8 cellular contexts compared by ENCODE assay signal in the genomic region with DNA sequence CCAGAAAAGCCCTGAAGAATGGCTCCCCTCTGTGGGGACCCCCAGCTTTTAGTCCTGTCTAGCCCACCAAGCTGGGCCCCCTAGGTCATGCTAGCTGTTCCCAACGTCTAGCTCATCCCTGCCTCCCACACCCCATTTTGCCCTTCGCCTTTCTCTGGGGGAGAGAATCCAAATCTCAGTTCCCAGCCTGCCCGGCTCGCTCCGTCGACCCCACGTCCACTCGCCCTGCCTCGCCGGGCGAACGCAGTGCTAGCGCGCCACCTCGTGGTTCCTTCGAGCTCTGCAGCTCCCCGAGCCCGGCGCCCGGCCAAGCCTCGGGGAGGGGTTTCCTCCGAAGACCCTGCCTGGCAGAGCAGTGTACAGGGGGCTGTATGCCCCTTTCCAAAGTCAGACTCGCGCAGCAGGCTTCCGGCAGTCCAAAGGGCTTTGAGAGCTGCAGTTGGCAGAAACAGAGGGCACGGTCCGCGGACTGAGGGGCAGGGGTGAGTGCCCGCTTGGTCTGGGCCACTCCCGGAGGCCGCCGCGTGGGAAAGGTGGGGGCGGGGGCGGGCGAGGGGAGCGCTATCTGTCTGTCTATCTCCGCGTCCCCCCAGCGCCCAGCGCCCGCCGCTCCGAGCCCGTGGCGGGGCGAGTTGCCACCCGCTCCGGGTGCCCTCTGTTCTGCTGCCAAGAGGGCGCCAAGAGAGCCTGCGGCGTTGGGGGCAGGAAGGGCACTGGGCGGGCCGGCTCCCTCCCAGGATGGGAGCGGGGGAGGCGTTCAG. TPM values are rescaled to one million over a fixed set of nuclear protein-coding genes. Genes with fewer than 3 reads are reported as not detected.
A peak's percentile ranks its signal among the peaks of the same experiment; 100 is the strongest.
DNase-seq lines count a peak whose midpoint lies in the region; ATAC-seq and TF ChIP-seq lines count a peak whose summit lies in the region.

No MANE protein-coding gene starts in this region.

- ATAC-seq in Panc1 (peak; percentile 28), Right ventricle myocardium inferior (peak; percentile 54), psoas muscle (peak; percentile 48 to 78 (median 70)), HG02852 (IDR thresholded peaks at IDR 0.05; ENCODE audit: unreplicated experiment) (no peak)

- H3K9me3 Mint-ChIP-seq in activated T-helper 2 cell treated with anti-CD3 and anti-CD28 coated beads, Interferon-gamma antibody, Interleukin-2, Interleukin-4, amounts not matched to agents 10 μg/mL and 5 μg/mL and 100 μg/mL, durations not matched to agents 14 hours and 24 hours and 36 hours = no peaks in the 10 kb centered on the region

- no TSS peak for BruUV-seq in Panc1 (replicated peaks; lab: Mats Ljungman, UMichigan)

- CTCF ChIA-PET in BJ (lab: Yijun Ruan, JAX) (interaction anchor here (0.5 to 11.7 kb wide), 55 partner anchors 9 to 439 kb away, joined by 3 to 464 read pairs (median 7); partner anchors contain the start of genes SLC35B1 and TAC4), Panc1 (lab: Charles Lee) (interaction anchor here (0.5 to 3.7 kb wide), 16 partner anchors 8 to 319 kb away, joined by 3 to 55 read pairs (median 6); no protein-coding TSS in a partner anchor)

- WGBS in psoas muscle, 3 donors = 0 to 1% (median 0%) methylated on average over 54 to 56 of the region's 56 CpGs

- no peak overlapping the region for H3K4me3 Mint-ChIP-seq in activated T-helper 2 cell treated with anti-CD3 and anti-CD28 coated beads, Interferon-gamma antibody, Interleukin-2, Interleukin-4, amounts not matched to agents 10 μg/mL and 5 μg/mL and 100 μg/mL, durations not matched to agents 14 hours and 24 hours and 36 hours (ENCODE audit: low read depth)

- H3K4me3 ChIP-seq in BJ (ENCODE audit: low read depth, low read length) = peak overlapping the region; percentile 30
- H3K4me3 ChIP-seq in HFF-Myc (replicated peaks; ENCODE audit: low read depth, low read length) = peak overlapping the region; percentile 23; the same call in 1 of the 2 replicates
- H3K4me3 ChIP-seq in Panc1 (ENCODE audit: low read depth in 2 of 2, low read length in 2 of 2) = peak overlapping the region; percentile 45 to 59
- H3K4me3 ChIP-seq in psoas muscle = peak overlapping the region; percentile 67

- H3K27ac ChIP-seq in Panc1 (ENCODE audit: low read length) (no peak overlapping the region), psoas muscle (no peak overlapping the region)

- peaks cover 67% of the 10 kb centered on the region for H3K27me3 Mint-ChIP-seq in activated T-helper 2 cell treated with anti-CD3 and anti-CD28 coated beads, Interferon-gamma antibody, Interleukin-2, Interleukin-4, amounts not matched to agents 10 μg/mL and 5 μg/mL and 100 μg/mL, durations not matched to agents 14 hours and 24 hours and 36 hours (ENCODE audit: low read depth)

- H3K36me3 ChIP-seq in BJ (ENCODE audit: control insufficient read depth, insufficient read depth, low read length) = no peaks in the 10 kb centered on the region
- H3K36me3 ChIP-seq in Panc1 (ENCODE audit: control insufficient read depth, insufficient read depth, low read length) = no peaks in the 10 kb centered on the region
- no peaks in the 10 kb centered on the region for H3K36me3 ChIP-seq in psoas muscle (ENCODE audit: insufficient read depth in 1 of 2, low read depth in 1 of 2)

- in situ Hi-C loops in Panc1 (cut with HindIII; ENCODE audit: low pct_unique_long_range_greater_than_20kb, low sequenced_read_pairs) (loop anchor here (5.0 kb wide), 1 partner anchor 89 kb away; no protein-coding TSS in a partner anchor), G401 (cut with HindIII; ENCODE audit: low sequenced_read_pairs) (loop anchor here (5.0 kb wide), 1 partner anchor 94 kb away; no protein-coding TSS in a partner anchor)

- H3K4me1 Mint-ChIP-seq in activated T-helper 2 cell treated with anti-CD3 and anti-CD28 coated beads, Interferon-gamma antibody, Interleukin-2, Interleukin-4, amounts not matched to agents 10 μg/mL and 5 μg/mL and 100 μg/mL, durations not matched to agents 14 hours and 24 hours and 36 hours (ENCODE audit: low read depth) = peaks cover 20% of the 10 kb centered on the region

- no peaks in the 10 kb centered on the region for H3K36me3 Mint-ChIP-seq in activated T-helper 2 cell treated with anti-CD3 and anti-CD28 coated beads, Interferon-gamma antibody, Interleukin-2, Interleukin-4, amounts not matched to agents 10 μg/mL and 5 μg/mL and 100 μg/mL, durations not matched to agents 14 hours and 24 hours and 36 hours (ENCODE audit: low read depth)

- peak; percentile 96 for TF ChIP-seq CTCF in BJ (IDR thresholded peaks at IDR 0.05; ENCODE audit: insufficient read depth, low read depth, low read length)
- TF ChIP-seq CTCF in HFF-Myc (IDR thresholded peaks at IDR 0.05; ENCODE audit: low read depth, low read length, missing control alignments) = peak; percentile 94
- peak; percentile 98 for TF ChIP-seq CTCF in Panc1 (IDR thresholded peaks at IDR 0.05)
- TF ChIP-seq CTCF in psoas muscle (IDR thresholded peaks at IDR 0.05) = peak; percentile 97

- DNase-seq in BJ (ENCODE audit: low read depth) (no peak), HFF-Myc (ENCODE audit: extremely low read depth, low read depth) (no peak), Panc1 (ENCODE audit: low read depth, low spot score) (peak; percentile 22), Right ventricle myocardium inferior (ENCODE audit: missing footprints) (no peak), psoas muscle (peak; percentile 51 to 78), G401 (ENCODE audit: low spot score) (no peak)
- peak; percentile 50 for DNase-seq in activated T-helper 2 cell treated with anti-CD3 and anti-CD28 coated beads, Interferon-gamma antibody, Interleukin-2, Interleukin-4, amounts not matched to agents 10 μg/mL and 5 μg/mL and 100 μg/mL, durations not matched to agents 14 hours and 24 hours and 36 hours (ENCODE audit: low spot score)

- peaks cover 25% of the 10 kb centered on the region for H3K4me1 ChIP-seq in Panc1 (ENCODE audit: control insufficient read depth, insufficient read depth, low read length)
- peaks cover 19% of the 10 kb centered on the region for H3K4me1 ChIP-seq in psoas muscle

- no peak overlapping the region for H3K27ac Mint-ChIP-seq in activated T-helper 2 cell treated with anti-CD3 and anti-CD28 coated beads, Interferon-gamma antibody, Interleukin-2, Interleukin-4, amounts not matched to agents 10 μg/mL and 5 μg/mL and 100 μg/mL, durations not matched to agents 14 hours and 24 hours and 36 hours

- H3K9me3 ChIP-seq in Panc1 (ENCODE audit: control insufficient read depth, insufficient read depth, low read depth, low read length) = no peaks in the 10 kb centered on the region
- H3K9me3 ChIP-seq in psoas muscle = no peaks in the 10 kb centered on the region

- peaks cover 41% of the 10 kb centered on the region for H3K27me3 ChIP-seq in BJ (ENCODE audit: control insufficient read depth, insufficient read depth, low read length)
- no peaks in the 10 kb centered on the region for H3K27me3 ChIP-seq in Panc1 (ENCODE audit: control insufficient read depth, insufficient read depth, low read length)
- peaks cover 0 to 91% (median 28%) of the 10 kb centered on the region in 3 donors for H3K27me3 ChIP-seq in psoas muscle (ENCODE audit: insufficient read depth in 3 of 3, low read length in 2 of 3)

- intact Hi-C loops in Panc1 (cut with micrococcal nuclease; ENCODE audit: unreplicated experiment) (loop anchor here (1.0 to 10.0 kb wide), 4 partner anchors 44 to 424 kb away; partner anchors contain the start of gene SLC35B1), Right ventricle myocardium inferior (cut with DNase I) (loop anchor here (1.0 to 5.0 kb wide), 3 partner anchors 44 to 429 kb away; partner anchors contain the start of gene SLC35B1), psoas muscle (cut with DNase I) (loop anchor here (2.0 to 10.0 kb wide), 7 partner anchors 114 to 429 kb away; no protein-coding TSS in a partner anchor)
- intact Hi-C loops in activated T-helper 2 cell treated with anti-CD3 and anti-CD28 coated beads, Interferon-gamma antibody, Interleukin-2, Interleukin-4, amounts not matched to agents 10 μg/mL and 5 μg/mL and 100 μg/mL, durations not matched to agents 14 hours and 24 hours and 36 hours (cut with micrococcal nuclease) = loop anchor here (1.0 to 10.0 kb wide), 3 partner anchors 44 to 502 kb away; partner anchors contain the start of gene NGFR

- POLR2A ChIA-PET in BJ (lab: Charles Lee) = no interaction called here
- POLR2A ChIA-PET in Panc1 (lab: Charles Lee) = no interaction called here

RNA-seq across cellular contexts. Expression of gene DLX3, which starts 1.7 kb away (rescaled TPM):
- 0.06 TPM in 1 of 2 replicates, not detected in the other for polyA plus RNA-seq in BJ (2011; rRNA removed)
- not detected in 2 replicates for polyA minus RNA-seq in BJ (2011; rRNA and poly(A)+ RNA removed)
- total RNA-seq in Panc1 (2021; ENCODE audit: unreplicated experiment) = 2.9 TPM
- 1.9 TPM for polyA plus RNA-seq in Panc1 (2012; ENCODE audit: insufficient read length)
- not detected in 2 replicates for total RNA-seq in activated T-helper 2 cell treated with anti-CD3 and anti-CD28 coated beads, Interferon-gamma antibody, Interleukin-2, Interleukin-4, amounts not matched to agents 10 μg/mL and 5 μg/mL and 100 μg/mL, durations not matched to agents 14 hours and 24 hours and 36 hours
- total RNA-seq in Right ventricle myocardium inferior = not detected
- total RNA-seq in psoas muscle = not detected
- under 1 TPM in 1 of 3 donors, not detected in 2; 0.03 TPM for polyA plus RNA-seq in psoas muscle
- total RNA-seq in G401 (2014; rRNA removed; shearing (Covaris generic)) = 6.3 and 11.2 TPM in 2 replicates

RNA-seq across cellular contexts. Expression of gene DLX4, which starts 27.7 kb away (rescaled TPM):
- polyA plus RNA-seq in BJ (2011; rRNA removed) (0.18 and 0.29 TPM in 2 replicates), psoas muscle (not detected)
- not detected in 2 replicates for polyA minus RNA-seq in BJ (2011; rRNA and poly(A)+ RNA removed)
- total RNA-seq in Panc1 (2021; ENCODE audit: unreplicated experiment) (11.2 TPM), Right ventricle myocardium inferior (not detected), psoas muscle (not detected)
- polyA plus RNA-seq in Panc1 (2012; ENCODE audit: insufficient read length) = 10.6 TPM
- total RNA-seq in activated T-helper 2 cell treated with anti-CD3 and anti-CD28 coated beads, Interferon-gamma antibody, Interleukin-2, Interleukin-4, amounts not matched to agents 10 μg/mL and 5 μg/mL and 100 μg/mL, durations not matched to agents 14 hours and 24 hours and 36 hours = not detected in 2 replicates
- 22.6 and 23.7 TPM in 2 replicates for total RNA-seq in G401 (2014; rRNA removed; shearing (Covaris generic))

RNA-seq across cellular contexts. Expression of gene ITGA3, which starts 59.2 kb away (rescaled TPM):
- polyA plus RNA-seq in BJ (2011; rRNA removed) = 71.9 and 184 TPM in 2 replicates
- polyA minus RNA-seq in BJ (2011; rRNA and poly(A)+ RNA removed) = 179 and 204 TPM in 2 replicates
- total RNA-seq in Panc1 (2021; ENCODE audit: unreplicated experiment) = 439 TPM
- polyA plus RNA-seq in Panc1 (2012; ENCODE audit: insufficient read length) = 291 TPM
- 10.1 and 10.8 TPM in 2 replicates for total RNA-seq in activated T-helper 2 cell treated with anti-CD3 and anti-CD28 coated beads, Interferon-gamma antibody, Interleukin-2, Interleukin-4, amounts not matched to agents 10 μg/mL and 5 μg/mL and 100 μg/mL, durations not matched to agents 14 hours and 24 hours and 36 hours
- total RNA-seq in Right ventricle myocardium inferior = 16.4 TPM
- total RNA-seq in psoas muscle = 10 to 100 TPM in 3 of 4 donors, 1 to 10 TPM in 1; 7.8 to 21.9 (median 15.0) TPM
- 10 to 100 TPM in 1 of 3 donors, 1 to 10 TPM in 2; 4.9 to 21.5 (median 5.6) TPM for polyA plus RNA-seq in psoas muscle
- total RNA-seq in G401 (2014; rRNA removed; shearing (Covaris generic)) = 12.2 and 14.5 TPM in 2 replicates

Comparison
In these comparisons a context has a peak if more than half of its experiments do, and no peak if none do; other contexts are left out.
1. DNase-seq: peak in Panc1 (single experiment), activated T-helper 2 cell treated with anti-CD3 and anti-CD28 coated beads, Interferon-gamma antibody, Interleukin-2, Interleukin-4, amounts not matched to agents 10 μg/mL and 5 μg/mL and 100 μg/mL, durations not matched to agents 14 hours and 24 hours and 36 hours (single experiment) and psoas muscle (2 of 2); none in BJ (single experiment), HFF-Myc (single experiment), Right ventricle myocardium inferior (single experiment) and G401 (single experiment).
2. RNA of gene DLX4, which starts 27.7 kb away (total RNA-seq): 22.6 to 23.7 TPM in G401 and 11.2 TPM in Panc1 (single experiment); not detected in Right ventricle myocardium inferior (single experiment), not detected in activated T-helper 2 cell treated with anti-CD3 and anti-CD28 coated beads, Interferon-gamma antibody, Interleukin-2, Interleukin-4, amounts not matched to agents 10 μg/mL and 5 μg/mL and 100 μg/mL, durations not matched to agents 14 hours and 24 hours and 36 hours and not detected in psoas muscle; every median in the first group is over 10 times any median in the second.
3. RNA of gene ITGA3, which starts 59.2 kb away (total RNA-seq): 439 TPM in Panc1 (single experiment); 7.8 to 21.9 TPM in psoas muscle, 16.4 TPM in Right ventricle myocardium inferior (single experiment), 12.2 to 14.5 TPM in G401 and 10.1 to 10.8 TPM in activated T-helper 2 cell treated with anti-CD3 and anti-CD28 coated beads, Interferon-gamma antibody, Interleukin-2, Interleukin-4, amounts not matched to agents 10 μg/mL and 5 μg/mL and 100 μg/mL, durations not matched to agents 14 hours and 24 hours and 36 hours; every median in the first group is over 10 times any median in the second.
4. Peak in every context shown above with its lines, with median percentiles within 50 percentile points of each other: H3K4me3 ChIP-seq and CTCF ChIP-seq.